Comparison of ENCODE assay signal across 11 cellular contexts in the genomic region with DNA sequence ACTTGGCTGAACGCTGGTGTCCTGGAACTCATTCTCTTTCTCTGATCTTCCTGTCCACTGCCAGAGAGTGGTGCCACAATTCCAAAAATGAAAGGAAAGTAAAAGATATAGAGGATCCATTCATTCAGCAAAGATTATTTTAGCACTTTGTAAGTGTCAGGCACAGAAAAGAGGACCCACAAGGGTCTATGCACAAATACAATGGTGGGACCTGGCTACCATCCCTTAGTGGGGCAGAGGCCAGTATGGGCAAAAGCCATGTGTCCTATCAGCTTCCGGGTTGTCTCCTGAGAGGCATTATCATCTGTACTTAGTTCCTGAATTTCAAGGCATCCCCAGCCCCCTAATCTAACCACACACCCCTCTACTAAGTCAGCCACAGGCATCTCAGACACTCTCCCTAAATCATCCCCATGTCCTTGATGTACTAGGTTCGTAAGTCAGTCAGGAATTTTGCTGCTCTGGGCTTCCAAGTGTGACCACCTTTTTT. TPM values are rescaled to one million over a fixed set of nuclear protein-coding genes. Genes with fewer than 3 reads are reported as not detected.
A peak's percentile ranks its signal among the peaks of the same experiment; 100 is the strongest.
DNase-seq lines count a peak whose midpoint lies in the region; ATAC-seq and TF ChIP-seq lines count a peak whose summit lies in the region.
"Had no signal": no experiment of that assay in that cellular context is flagged by ENCODE, and none has a peak within 500 bp of the region (broad histone marks: within the 10 kb centered on the region; RNA-seq: fewer than 3 reads in every experiment).

No MANE protein-coding gene starts in this region.

- H3K4me1 ChIP-seq in RWPE2 (ENCODE audit: insufficient read depth, poor library complexity, severe bottlenecking) (peaks cover 27% of the 10 kb centered on the region), duodenal mucosa (ENCODE audit: control insufficient read depth in 1 of 2, insufficient read depth in 2 of 2, low read length in 2 of 2) (peaks cover 24 to 27% of the 10 kb centered on the region in 2 donors), osteoblast (ENCODE audit: insufficient read depth, low read length) (peaks cover 4% of the 10 kb centered on the region)

- ATAC-seq in RWPE2 (ENCODE audit: low read depth) (no peak), GM19397 (IDR thresholded peaks at IDR 0.05; ENCODE audit: unreplicated experiment) (no peak)

- H3K9me3 ChIP-seq in RWPE2 (ENCODE audit: severe bottlenecking), result no peaks in the 10 kb centered on the region
- H3K9me3 ChIP-seq in duodenal mucosa (ENCODE audit: control insufficient read depth in 1 of 2, low read length in 2 of 2), result no peaks in the 10 kb centered on the region
- no peaks in the 10 kb centered on the region for H3K9me3 ChIP-seq in osteoblast (ENCODE audit: low read depth, low read length)

- no peaks in the 10 kb centered on the region for H3K27me3 ChIP-seq in RWPE2 (ENCODE audit: insufficient read depth, poor library complexity, severe bottlenecking)
- H3K27me3 ChIP-seq in duodenal mucosa (ENCODE audit: control insufficient read depth in 1 of 2, insufficient read depth in 2 of 2, low read length in 2 of 2), result no peaks in the 10 kb centered on the region
- H3K27me3 ChIP-seq in osteoblast (ENCODE audit: insufficient read depth, low read length), result no peaks in the 10 kb centered on the region

- H3K36me3 ChIP-seq in RWPE2 (ENCODE audit: low read depth) (no peaks in the 10 kb centered on the region), duodenal mucosa (ENCODE audit: control insufficient read depth in 1 of 2, insufficient read depth in 2 of 2, low read length in 2 of 2) (peaks cover 0 to 2% of the 10 kb centered on the region in 2 donors), osteoblast (ENCODE audit: insufficient read depth, low read length) (no peaks in the 10 kb centered on the region)

- H3K27ac ChIP-seq in RWPE2 (ENCODE audit: poor library complexity, severe bottlenecking), result peak overlapping the region; percentile 64
- H3K27ac ChIP-seq in duodenal mucosa (ENCODE audit: low read depth, low read length), result no peak overlapping the region
- H3K27ac ChIP-seq in osteoblast (ENCODE audit: low read depth, low read length), result no peak overlapping the region
- H3K27ac ChIP-seq: GM23248, VCaP had no signal

- H3K9ac ChIP-seq in duodenal mucosa (ENCODE audit: low read depth in 1 of 2, low read length in 2 of 2), result peak overlapping the region; percentile 29 to 45
- H3K9ac ChIP-seq: GM23248 had no signal

- H3K4me3 ChIP-seq in RWPE2 (ENCODE audit: severe bottlenecking) (no peak overlapping the region), duodenal mucosa (ENCODE audit: low read depth in 1 of 2, low read length in 2 of 2) (peak overlapping the region; percentile 46 to 51), osteoblast (ENCODE audit: insufficient read depth, low read length) (no peak overlapping the region)
- H3K4me3 ChIP-seq: GM23248 had no signal

- H3K79me2 ChIP-seq in osteoblast (ENCODE audit: insufficient read depth, low read length), result no peaks in the 10 kb centered on the region

- DNase-seq in GDM1 (lab: John Stamatoyannopoulos, UW) (peak; percentile 17), RWPE2 (ENCODE audit: low spot score) (no peak), osteoblast (ENCODE audit: insufficient read length, low spot score, missing footprints) (no peak), ecto neural progenitor cell (ENCODE audit: low spot score) (no peak), mesenteric fat pad (ENCODE audit: low spot score) (no peak)
- no peak for DNase-seq in effector CD8-positive, alpha-beta T cell (lab: John Stamatoyannopoulos, UW)
- DNase-seq: GM23248 had no signal

- TF ChIP-seq CTCF in RWPE2 (IDR thresholded peaks at IDR 0.05; ENCODE audit: poor library complexity, severe bottlenecking) (no peak), osteoblast (IDR thresholded peaks at IDR 0.05; ENCODE audit: extremely low read depth, low read depth, low read length) (no peak)

- H2AFZ ChIP-seq in osteoblast (ENCODE audit: low read length), result peak overlapping the region; percentile 71
- H2AFZ ChIP-seq: GM23248 had no signal

- H3K4me2 ChIP-seq in osteoblast (ENCODE audit: insufficient read depth, low read length), result peak overlapping the region; percentile 49

- H4K20me1 ChIP-seq in osteoblast (ENCODE audit: insufficient read depth, low read length), result no peaks in the 10 kb centered on the region

RNA-seq across cellular contexts. Expression of a gene that starts 19.0 kb away (rescaled TPM):
- total RNA-seq in osteoblast (332 and 415 TPM in 2 replicates), mesenteric fat pad (179 TPM)

RNA-seq across cellular contexts. Expression of a gene that starts 23.4 kb away (rescaled TPM):
- total RNA-seq in osteoblast (166 and 183 TPM in 2 replicates), mesenteric fat pad (150 TPM)

RNA-seq across cellular contexts. Expression of a gene that starts 51.9 kb away (rescaled TPM):
- 10.6 and 13.0 TPM in 2 replicates for total RNA-seq in osteoblast
- 30.0 TPM for total RNA-seq in mesenteric fat pad

RNA-seq across cellular contexts. Expression of a gene that starts 52.9 kb away (rescaled TPM):
- total RNA-seq in osteoblast (36.6 and 40.1 TPM in 2 replicates), mesenteric fat pad (65.5 TPM)

RNA-seq across cellular contexts. Expression of a gene that starts 59.2 kb away (rescaled TPM):
- total RNA-seq in osteoblast (not detected in 2 replicates), mesenteric fat pad (not detected)
- total RNA-seq: aorta, GM23248 had no signal

Comparison
In these comparisons a context has a peak if more than half of its experiments do, and no peak if none do; other contexts are left out.
1. H3K4me3 ChIP-seq: peak in duodenal mucosa (2 of 2); none in RWPE2 (single experiment) and osteoblast (single experiment).